ENCODE assay signal across 10 cellular contexts in the genomic region with DNA sequence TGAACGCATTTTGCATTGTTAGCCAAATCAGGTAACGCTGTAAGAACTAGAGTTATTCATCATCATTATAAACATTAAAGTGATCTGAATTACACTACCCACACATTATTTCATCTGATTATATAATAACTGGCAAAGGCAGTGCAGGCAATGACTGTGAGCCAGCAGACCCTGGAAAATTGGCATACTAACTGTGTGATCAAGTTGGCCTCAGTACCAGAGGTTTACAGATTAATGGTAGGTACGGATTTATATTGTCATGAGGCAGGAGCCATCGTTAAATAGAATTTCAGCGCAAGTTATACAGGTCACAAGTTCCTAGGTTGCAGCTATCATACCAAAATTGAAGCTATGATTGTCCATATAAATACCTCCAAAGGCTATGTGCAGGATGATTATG.
"Had no signal": no experiment of that assay in that cellular context is flagged by ENCODE, and none has a peak within 500 bp of the region (broad histone marks: within the 10 kb centered on the region; RNA-seq: fewer than 3 reads in every experiment).

No MANE protein-coding gene starts in this region.

- DNase-seq: GM23248, GOT3, H7, H9, HCEC 1CT, HFFc6 had no signal

- ATAC-seq: GM23338, HCT116 had no signal

- FAIRE-seq: H1, H54 had no signal
